ENCODE assay signal across 1 cellular context in the genomic region with DNA sequence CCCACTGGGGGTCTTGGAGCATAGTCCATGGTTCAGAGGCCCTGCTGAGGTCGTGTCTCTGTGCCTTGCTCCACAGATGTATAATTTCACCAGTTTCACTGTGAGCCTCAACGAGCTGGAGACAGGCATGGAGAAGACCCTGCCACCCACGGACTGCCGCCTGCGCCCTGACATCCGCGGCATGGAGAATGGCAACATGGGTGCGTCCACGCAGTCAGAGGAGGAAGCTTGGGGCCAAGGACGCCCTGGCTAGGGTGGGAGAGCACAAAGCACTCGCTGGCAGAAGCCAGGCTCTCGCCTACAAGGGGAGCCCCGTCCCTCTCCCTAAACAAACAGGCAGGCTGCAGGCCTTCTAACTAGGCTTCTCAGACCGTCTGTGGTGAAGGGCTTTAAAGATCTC.
TF ChIP-seq lines count a peak whose summit lies in the region.

No MANE protein-coding gene starts in this region.

TF ChIP-seq in HepG2, 621 proteins besides CTCF, POLR2A, EP300 and RAD21:
- no peak for TF ChIP-seq ZNF660 (CRISPR knock-in tag; IDR thresholded peaks at IDR 0.05; ENCODE audit: borderline replicate concordance, low read depth)
- no peak for TF ChIP-seq ZNF790 (CRISPR knock-in tag; IDR thresholded peaks at IDR 0.05; ENCODE audit: borderline replicate concordance)
- TF ChIP-seq HNF4G (IDR thresholded peaks at IDR 0.05; ENCODE audit: borderline replicate concordance, low read depth, low read length): peak; percentile 25; the same call in 1 of the 2 replicates
- no peak for TF ChIP-seq HNF4G (CRISPR knock-in tag; IDR thresholded peaks at IDR 0.05; ENCODE audit: borderline replicate concordance, low read depth)
- no peak for TF ChIP-seq ZNF788 (CRISPR knock-in tag; IDR thresholded peaks at IDR 0.05; ENCODE audit: borderline replicate concordance)
- TF ChIP-seq, protein P1, sequence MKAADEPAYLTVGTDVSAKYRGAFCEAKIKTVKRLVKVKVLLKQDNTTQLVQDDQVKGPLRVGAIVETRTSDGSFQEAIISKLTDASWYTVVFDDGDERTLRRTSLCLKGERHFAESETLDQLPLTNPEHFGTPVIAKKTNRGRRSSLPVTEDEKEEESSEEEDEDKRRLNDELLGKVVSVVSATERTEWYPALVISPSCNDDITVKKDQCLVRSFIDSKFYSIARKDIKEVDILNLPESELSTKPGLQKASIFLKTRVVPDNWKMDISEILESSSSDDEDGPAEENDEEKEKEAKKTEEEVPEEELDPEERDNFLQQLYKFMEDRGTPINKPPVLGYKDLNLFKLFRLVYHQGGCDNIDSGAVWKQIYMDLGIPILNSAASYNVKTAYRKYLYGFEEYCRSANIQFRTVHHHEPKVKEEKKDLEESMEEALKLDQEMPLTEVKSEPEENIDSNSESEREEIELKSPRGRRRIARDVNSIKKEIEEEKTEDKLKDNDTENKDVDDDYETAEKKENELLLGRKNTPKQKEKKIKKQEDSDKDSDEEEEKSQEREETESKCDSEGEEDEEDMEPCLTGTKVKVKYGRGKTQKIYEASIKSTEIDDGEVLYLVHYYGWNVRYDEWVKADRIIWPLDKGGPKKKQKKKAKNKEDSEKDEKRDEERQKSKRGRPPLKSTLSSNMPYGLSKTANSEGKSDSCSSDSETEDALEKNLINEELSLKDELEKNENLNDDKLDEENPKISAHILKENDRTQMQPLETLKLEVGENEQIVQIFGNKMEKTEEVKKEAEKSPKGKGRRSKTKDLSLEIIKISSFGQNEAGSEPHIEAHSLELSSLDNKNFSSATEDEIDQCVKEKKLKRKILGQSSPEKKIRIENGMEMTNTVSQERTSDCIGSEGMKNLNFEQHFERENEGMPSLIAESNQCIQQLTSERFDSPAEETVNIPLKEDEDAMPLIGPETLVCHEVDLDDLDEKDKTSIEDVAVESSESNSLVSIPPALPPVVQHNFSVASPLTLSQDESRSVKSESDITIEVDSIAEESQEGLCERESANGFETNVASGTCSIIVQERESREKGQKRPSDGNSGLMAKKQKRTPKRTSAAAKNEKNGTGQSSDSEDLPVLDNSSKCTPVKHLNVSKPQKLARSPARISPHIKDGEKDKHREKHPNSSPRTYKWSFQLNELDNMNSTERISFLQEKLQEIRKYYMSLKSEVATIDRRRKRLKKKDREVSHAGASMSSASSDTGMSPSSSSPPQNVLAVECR (CRISPR knock-in tag; IDR thresholded peaks at IDR 0.05; ENCODE audit: borderline replicate concordance): 0 out of 2 replicates have a peak, but pooled peaks have one; percentile 15
- no peak for TF ChIP-seq HMG20A (CRISPR knock-in tag; IDR thresholded peaks at IDR 0.05; ENCODE audit: borderline replicate concordance)
- TF ChIP-seq ZNF251 (CRISPR knock-in tag; IDR thresholded peaks at IDR 0.05): no peak
- no peak for TF ChIP-seq RBM39 (IDR thresholded peaks at IDR 0.05; ENCODE audit: low read depth, low read length, poor library complexity, severe bottlenecking)
- TF ChIP-seq ATM (IDR thresholded peaks at IDR 0.05; ENCODE audit: borderline replicate concordance): no peak
- no peak for TF ChIP-seq ZSCAN31 (CRISPR knock-in tag; IDR thresholded peaks at IDR 0.05; ENCODE audit: low read depth)
- no peak for TF ChIP-seq ZNF841 (CRISPR knock-in tag; IDR thresholded peaks at IDR 0.05; ENCODE audit: borderline replicate concordance)
- no peak for TF ChIP-seq RARA (CRISPR knock-in tag; IDR thresholded peaks at IDR 0.05)
- TF ChIP-seq, protein P2, sequence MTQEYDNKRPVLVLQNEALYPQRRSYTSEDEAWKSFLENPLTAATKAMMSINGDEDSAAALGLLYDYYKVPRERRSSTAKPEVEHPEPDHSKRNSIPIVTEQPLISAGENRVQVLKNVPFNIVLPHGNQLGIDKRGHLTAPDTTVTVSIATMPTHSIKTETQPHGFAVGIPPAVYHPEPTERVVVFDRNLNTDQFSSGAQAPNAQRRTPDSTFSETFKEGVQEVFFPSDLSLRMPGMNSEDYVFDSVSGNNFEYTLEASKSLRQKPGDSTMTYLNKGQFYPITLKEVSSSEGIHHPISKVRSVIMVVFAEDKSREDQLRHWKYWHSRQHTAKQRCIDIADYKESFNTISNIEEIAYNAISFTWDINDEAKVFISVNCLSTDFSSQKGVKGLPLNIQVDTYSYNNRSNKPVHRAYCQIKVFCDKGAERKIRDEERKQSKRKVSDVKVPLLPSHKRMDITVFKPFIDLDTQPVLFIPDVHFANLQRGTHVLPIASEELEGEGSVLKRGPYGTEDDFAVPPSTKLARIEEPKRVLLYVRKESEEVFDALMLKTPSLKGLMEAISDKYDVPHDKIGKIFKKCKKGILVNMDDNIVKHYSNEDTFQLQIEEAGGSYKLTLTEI (CRISPR knock-in tag; conservative IDR thresholded peaks at IDR 0.05): no peak
